In genomic region chr4:185275501-185275900, GRCh38 we compare ENCODE assay signal across 2 cellular contexts.
TF ChIP-seq lines count a peak whose summit lies in the region.

No MANE protein-coding gene starts in this region.

TF ChIP-seq in SK-N-SH treated with all-trans-retinoic acid at 6 μM for 48 hours, 23 proteins besides CTCF, POLR2A, EP300 and RAD21 (continued from another document):
- TF ChIP-seq TSHZ2 (CRISPR knock-in tag; IDR thresholded peaks at IDR 0.05) (no peak), ZNF8 (CRISPR knock-in tag; IDR thresholded peaks at IDR 0.05) (no peak), PATZ1 (CRISPR knock-in tag; IDR thresholded peaks at IDR 0.05; ENCODE audit: borderline replicate concordance) (no peak), GLIS3 (CRISPR knock-in tag; IDR thresholded peaks at IDR 0.05) (no peak)

TF ChIP-seq in SK-N-SH, 30 proteins besides CTCF, POLR2A, EP300 and RAD21 (continued from another document):
- TF ChIP-seq USF1 (IDR thresholded peaks at IDR 0.05; ENCODE audit: borderline replicate concordance, low read depth) (no peak), RXRA (IDR thresholded peaks at IDR 0.05; ENCODE audit: borderline replicate concordance, low read depth) (no peak), MXI1 (IDR thresholded peaks at IDR 0.05; ENCODE audit: low read depth, low read length) (no peak), USF2 (IDR thresholded peaks at IDR 0.05; ENCODE audit: borderline replicate concordance, low read depth, low read length) (no peak), MEF2A (IDR thresholded peaks at IDR 0.05; ENCODE audit: borderline replicate concordance, low read depth) (no peak), SIN3A (IDR thresholded peaks at IDR 0.05; ENCODE audit: borderline replicate concordance, low read depth, low read length) (no peak), GABPA (IDR thresholded peaks at IDR 0.05; ENCODE audit: low read depth) (no peak), MAX (IDR thresholded peaks at IDR 0.05; ENCODE audit: low read depth) (no peak), GATA2 (CRISPR knock-in tag; IDR thresholded peaks at IDR 0.05) (no peak)
